Comparison of ENCODE assay signal across 8 cellular contexts in the genomic region with DNA sequence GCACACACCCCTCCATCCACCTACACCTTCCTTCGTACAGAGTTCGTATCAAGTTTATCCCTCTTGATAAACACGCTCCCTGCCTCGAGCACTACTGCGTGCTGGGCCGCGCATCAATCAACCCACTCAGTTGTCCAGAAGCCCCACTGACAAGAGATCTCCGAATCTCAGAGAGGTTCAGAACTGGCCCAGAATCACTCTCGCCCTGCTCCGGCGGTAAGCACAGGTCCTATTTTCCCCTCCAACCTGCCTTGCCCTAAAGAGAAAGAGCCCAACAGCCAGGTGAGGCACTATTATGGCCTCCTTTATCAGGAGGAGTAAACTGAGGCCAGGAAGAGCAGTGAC. TPM values are rescaled to one million over a fixed set of nuclear protein-coding genes. Genes with fewer than 3 reads are reported as not detected.
DNase-seq lines count a peak whose midpoint lies in the region; ATAC-seq and TF ChIP-seq lines count a peak whose summit lies in the region.

No MANE protein-coding gene starts in this region.

- peak overlapping the region; percentile 88 for H3K56ac ChIP-seq in mesendoderm (ENCODE audit: low read length)

- H3K4me1 ChIP-seq in mesendoderm (ENCODE audit: control insufficient read depth, low read depth, low read length): peaks cover 11% of the 10 kb centered on the region

- H3K79me1 ChIP-seq in mesendoderm (ENCODE audit: low read length): peaks cover 20% of the 10 kb centered on the region

- H3K4me2 ChIP-seq in mesendoderm (ENCODE audit: low read length): peak overlapping the region; percentile 65

- no peak overlapping the region for H4K8ac ChIP-seq in mesendoderm (ENCODE audit: low read depth, low read length)

- no CpG with 5 or more reads among the region's 11 CpGs for WGBS in mesendoderm (ENCODE audit: extremely low coverage, insufficient coverage, low lambda C conversion rate)

- peaks cover 18% of the 10 kb centered on the region for H3K79me2 ChIP-seq in mesendoderm (ENCODE audit: control insufficient read depth, insufficient read depth, low read length)

- in situ Hi-C loops in astrocyte of the spinal cord (cut with HindIII; ENCODE audit: low sequenced_read_pairs): no loop called here

- peak overlapping the region; percentile 96 for H2AK5ac ChIP-seq in mesendoderm (ENCODE audit: low read length)

- peak; percentile 13 for DNase-seq in stimulated activated CD4-positive, alpha-beta T cell treated with anti-CD3 and anti-CD28 coated beads, Interleukin-15, amount 100 ng/mL, for 24 hours
- no peak for DNase-seq in stimulated activated CD4-positive, alpha-beta T cell treated with anti-CD3 and anti-CD28 coated beads, Interleukin-1b, Interleukin-23, amount 100 ng/mL, for 48 hours
- DNase-seq in astrocyte of the spinal cord (ENCODE audit: low read depth, low spot score) (no peak), mesendoderm (no peak), NCI-H2081 treated with DMSO at 0.1 percent for 48 hours (lab: John Stamatoyannopoulos, UW) (no peak), HUDEP-2 (lab: John Stamatoyannopoulos, UW; ENCODE audit: unreplicated experiment in 76 of 76) (no peak), AG08395 (ENCODE audit: low spot score) (no peak)

- no peak overlapping the region for H3K4ac ChIP-seq in mesendoderm (ENCODE audit: low read depth, low read length)

- no peak overlapping the region for H2BK120ac ChIP-seq in mesendoderm (ENCODE audit: low read depth, low read length)

- H3K23ac ChIP-seq in mesendoderm (ENCODE audit: low read length): no peak overlapping the region

- peaks cover 2% of the 10 kb centered on the region for H3K36me3 ChIP-seq in mesendoderm (ENCODE audit: control insufficient read depth, insufficient read depth, low read length)

- H3K27me3 ChIP-seq in mesendoderm (ENCODE audit: insufficient read depth, low read length, poor library complexity): no peaks in the 10 kb centered on the region

- H4K5ac ChIP-seq in mesendoderm (ENCODE audit: low read length): peak overlapping the region; percentile 97

- peak overlapping the region; percentile 31 for H3K18ac ChIP-seq in mesendoderm (ENCODE audit: low read length)

- no peak for ATAC-seq in HG02840 (IDR thresholded peaks at IDR 0.05; ENCODE audit: low FRiP score, unreplicated experiment)

- no peak for TF ChIP-seq CTCF in astrocyte of the spinal cord (IDR thresholded peaks at IDR 0.05; ENCODE audit: low read depth, low read length)

- H2BK5ac ChIP-seq in mesendoderm (ENCODE audit: low read length): peak overlapping the region; percentile 52

- no peak overlapping the region for H3K27ac ChIP-seq in mesendoderm (ENCODE audit: low read depth, low read length)

- peak overlapping the region; percentile 1 for H2BK15ac ChIP-seq in mesendoderm (replicated peaks; ENCODE audit: low read depth)

- peak overlapping the region; percentile 93 for H3K4me3 ChIP-seq in astrocyte of the spinal cord (ENCODE audit: low read depth, low read length)
- no peak overlapping the region for H3K4me3 ChIP-seq in mesendoderm (ENCODE audit: low read length)

- H3K9ac ChIP-seq in mesendoderm (ENCODE audit: low read length): peak overlapping the region; percentile 73

RNA-seq across cellular contexts. Expression of a gene that starts 0.5 kb away (rescaled TPM):
- polyA plus RNA-seq in mesendoderm (2013, experiment 1 of 2): 28.4 TPM
- polyA plus RNA-seq in mesendoderm (2013, experiment 2 of 2): 29.0 TPM

RNA-seq across cellular contexts. Expression of a gene that starts 1.1 kb away (rescaled TPM):
- polyA plus RNA-seq in mesendoderm (2013, experiment 1 of 2): 6.0 TPM
- 6.5 TPM for polyA plus RNA-seq in mesendoderm (2013, experiment 2 of 2)

RNA-seq across cellular contexts. Expression of a gene that starts 10.0 kb away (rescaled TPM):
- 0.56 TPM for polyA plus RNA-seq in mesendoderm (2013, experiment 1 of 2)
- 0.62 TPM for polyA plus RNA-seq in mesendoderm (2013, experiment 2 of 2)

RNA-seq across cellular contexts. Expression of a gene that starts 40.2 kb away (rescaled TPM):
- polyA plus RNA-seq in mesendoderm (2013, experiment 1 of 2): 0.21 TPM
- polyA plus RNA-seq in mesendoderm (2013, experiment 2 of 2): 0.32 TPM

RNA-seq across cellular contexts. Expression of a gene that starts 44.5 kb away (rescaled TPM):
- 4.9 TPM for polyA plus RNA-seq in mesendoderm (2013, experiment 1 of 2)
- polyA plus RNA-seq in mesendoderm (2013, experiment 2 of 2): 4.9 TPM
